In the genomic region with DNA sequence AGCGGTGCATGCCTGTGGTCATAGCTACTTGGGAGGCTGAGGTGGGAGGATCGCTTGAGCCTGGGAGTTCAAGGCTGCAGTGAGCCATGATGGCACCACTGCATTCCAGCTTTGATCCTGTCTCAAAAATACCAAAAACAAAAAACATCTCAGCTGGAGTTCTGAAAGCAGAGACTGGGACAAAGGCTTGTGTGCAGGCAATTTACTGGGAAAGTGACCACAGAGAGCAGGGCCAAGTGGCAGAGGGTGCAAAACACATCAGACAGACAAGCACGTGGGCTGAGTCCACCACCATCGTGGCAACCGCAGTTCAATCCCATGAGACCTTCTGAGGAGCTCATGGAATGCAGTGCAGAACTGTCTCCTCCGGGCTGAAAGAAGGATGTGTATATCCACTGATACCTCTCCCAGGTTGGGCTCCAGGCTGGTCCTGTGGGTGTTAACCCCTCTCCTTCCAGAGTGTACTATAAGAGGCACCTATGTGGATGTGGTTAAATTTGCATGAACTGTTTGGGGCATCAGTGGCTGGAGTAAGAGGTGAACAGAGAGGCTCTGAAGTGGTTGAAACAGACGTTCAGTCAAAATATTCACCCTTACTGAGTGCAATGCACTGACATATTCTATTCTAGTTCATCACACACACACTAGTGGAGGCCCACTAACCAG, we compare ENCODE assay signal across 16 cellular contexts. TPM values are rescaled to one million over a fixed set of nuclear protein-coding genes. Genes with fewer than 3 reads are reported as not detected.
DNase-seq lines count a peak whose midpoint lies in the region; ATAC-seq and TF ChIP-seq lines count a peak whose summit lies in the region.
"Had no signal": no experiment of that assay in that cellular context is flagged by ENCODE, and none has a peak within 500 bp of the region (broad histone marks: within the 10 kb centered on the region; RNA-seq: fewer than 3 reads in every experiment).

No MANE protein-coding gene starts in this region.

- H3K36me3 ChIP-seq in ACC112 (ENCODE audit: insufficient read depth, low read length) (peaks cover 9% of the 10 kb centered on the region), MG63 (no peaks in the 10 kb centered on the region; the same call in 1 of the 2 replicates)

- DNase-seq in astrocyte of the cerebellum (ENCODE audit: low read depth) (peak; percentile 76), kidney glomerular epithelial cell (lab: John Stamatoyannopoulos, UW) (peak; percentile 18), NCI-H226 (no peak), MG63 (no peak), NCI-H1436 (lab: John Stamatoyannopoulos, UW) (no peak)
- DNase-seq: ACHN; activated naive CD8-positive, alpha-beta T cell treated with anti-CD3 and anti-CD28 coated beads for 36 hours; cortex of kidney; small intestine; SW 1271 had no signal

- H3K4me3 ChIP-seq in ACC112 (ENCODE audit: low read depth, low read length) = no peak overlapping the region
- no peak overlapping the region for H3K4me3 ChIP-seq in astrocyte of the cerebellum (ENCODE audit: low read depth, low read length)
- H3K4me3 ChIP-seq in MG63 = no peak overlapping the region
- H3K4me3 ChIP-seq: esophagus muscularis mucosa had no signal

- TF ChIP-seq CTCF in astrocyte of the cerebellum (IDR thresholded peaks at IDR 0.05; ENCODE audit: low read depth, low read length, missing control alignments) = no peak

- H3K27me3 ChIP-seq in ACC112 (ENCODE audit: insufficient read depth, low read length) = no peaks in the 10 kb centered on the region
- no peaks in the 10 kb centered on the region for H3K27me3 ChIP-seq in MG63
- H3K27me3 ChIP-seq: esophagus muscularis mucosa had no signal

- H3K79me2 ChIP-seq in ACC112 (ENCODE audit: control insufficient read depth, insufficient read depth, low read length, unreplicated experiment) = no peaks in the 10 kb centered on the region

- peak; percentile 55 for ATAC-seq in HG02885 (IDR thresholded peaks at IDR 0.05; ENCODE audit: poor library complexity, unreplicated experiment)
- ATAC-seq in HG03135 (IDR thresholded peaks at IDR 0.05; ENCODE audit: unreplicated experiment) = no peak
- ATAC-seq: WTC11 had no signal

- H3K9me3 ChIP-seq in MG63 = no peaks in the 10 kb centered on the region
- H3K9me3 ChIP-seq: esophagus muscularis mucosa had no signal

- H2AFZ ChIP-seq in ACC112 (ENCODE audit: low read length, unreplicated experiment) = no peak overlapping the region

- H3K4me1 ChIP-seq in ACC112 (ENCODE audit: control insufficient read depth, insufficient read depth, low read length, unreplicated experiment) = peaks cover 29% of the 10 kb centered on the region

- H3K27ac ChIP-seq in ACC112 (ENCODE audit: low read depth, low read length) = peak overlapping the region; percentile 83
- H3K27ac ChIP-seq: esophagus muscularis mucosa had no signal

- in situ Hi-C loops in astrocyte of the cerebellum (cut with HindIII; ENCODE audit: low sequenced_read_pairs) = no loop called here

RNA-seq across cellular contexts. Expression of a gene that starts 10.8 kb away (rescaled TPM):
- total RNA-seq in MG63 (2014; rRNA removed; shearing (Covaris generic); ENCODE audit: low replicate concordance) = 35.8 and 47.6 TPM in 2 replicates

RNA-seq across cellular contexts. Expression of a gene that starts 11.0 kb away (rescaled TPM):
- total RNA-seq in MG63 (2014; rRNA removed; shearing (Covaris generic); ENCODE audit: low replicate concordance) = 61.0 and 130 TPM in 2 replicates

RNA-seq across cellular contexts. Expression of a gene that starts 55.6 kb away (rescaled TPM):
- 0.16 TPM in 1 of 2 replicates, not detected in the other for total RNA-seq in MG63 (2014; rRNA removed; shearing (Covaris generic); ENCODE audit: low replicate concordance)
- total RNA-seq: esophagus muscularis mucosa, lower leg skin had no signal

Comparison
In these comparisons a context has a peak if more than half of its experiments do, and no peak if none do; other contexts are left out.
1. DNase-seq: peak in astrocyte of the cerebellum (single experiment) and kidney glomerular epithelial cell (single experiment); none in NCI-H226 (single experiment), MG63 (single experiment) and NCI-H1436 (single experiment).